8 cellular contexts compared by ENCODE assay signal in genomic region chr1:55021965-55022546, GRCh38. TPM values are rescaled to one million over a fixed set of nuclear protein-coding genes. Genes with fewer than 3 reads are reported as not detected.
A peak's percentile ranks its signal among the peaks of the same experiment; 100 is the strongest.
DNase-seq lines count a peak whose midpoint lies in the region; TF ChIP-seq lines count a peak whose summit lies in the region.

No MANE protein-coding gene starts in this region.

- H3K9me3 Mint-ChIP-seq in endothelial cell (ENCODE audit: unreplicated experiment), result no peaks in the 10 kb centered on the region

- H3K27ac Mint-ChIP-seq in endothelial cell (ENCODE audit: unreplicated experiment), result no peak overlapping the region

- peaks cover 4% of the 10 kb centered on the region for H3K4me1 Mint-ChIP-seq in endothelial cell (ENCODE audit: unreplicated experiment)

- DNase-seq in AG08396 (ENCODE audit: low spot score), result peak; percentile 95
- peak; percentile 76 for DNase-seq in GM19238 (ENCODE audit: insufficient read length, low spot score)
- DNase-seq in HS-27A (ENCODE audit: low read depth), result peak; percentile 79
- peak; percentile 66 for DNase-seq in NCI-H82 treated with DMSO at 0.1 percent for 48 hours (lab: John Stamatoyannopoulos, UW; ENCODE audit: unreplicated experiment)
- peak; percentile 14 to 19 for DNase-seq in activated CD8-positive, alpha-beta memory T cell treated with anti-CD3 and anti-CD28 coated beads for 4 hours (ENCODE audit: low read depth in 2 of 2)
- DNase-seq in endothelial cell (ENCODE audit: low spot score), result peak; percentile 93
- DNase-seq in midbrain (lab: John Stamatoyannopoulos, UW), result peak; percentile 68
- peak; percentile 8 to 21 for DNase-seq in stimulated activated CD8-positive, alpha-beta memory T cell treated with anti-CD3 and anti-CD28 coated beads, Interleukin-4, amount 100 ng/mL, for 1 hour (ENCODE audit: low read depth in 2 of 2, low spot score in 1 of 2)

- no peak overlapping the region for H3K4me3 Mint-ChIP-seq in endothelial cell (ENCODE audit: unreplicated experiment)

- peaks cover 3% of the 10 kb centered on the region for H3K27me3 Mint-ChIP-seq in endothelial cell (ENCODE audit: unreplicated experiment)

- no peaks in the 10 kb centered on the region for H3K36me3 Mint-ChIP-seq in endothelial cell (ENCODE audit: low read depth, unreplicated experiment)

- TF ChIP-seq CTCF in endothelial cell (IDR thresholded peaks at IDR 0.05; ENCODE audit: unreplicated experiment), result peak; percentile 90

RNA-seq across cellular contexts. Expression of gene PCSK9, which starts 17.3 kb away (rescaled TPM):
- 6.8 TPM for total RNA-seq in endothelial cell (ENCODE audit: unreplicated experiment)

RNA-seq across cellular contexts. Expression of gene BSND, which starts 23.3 kb away (rescaled TPM):
- total RNA-seq in endothelial cell (ENCODE audit: unreplicated experiment), result not detected

RNA-seq across cellular contexts. Expression of gene TMEM61, which starts 41.6 kb away (rescaled TPM):
- total RNA-seq in endothelial cell (ENCODE audit: unreplicated experiment), result not detected

Comparison
In these comparisons a context has a peak if more than half of its experiments do, and no peak if none do; other contexts are left out.
1. Peak in every context shown above with its lines: DNase-seq.
2. DNase-seq: peak in every context shown above with its lines; median percentile 95 in AG08396; 93 in endothelial cell; 79 in HS-27A; 76 in GM19238; 68 in midbrain; 66 in NCI-H82 treated with DMSO at 0.1 percent for 48 hours; 16 in activated CD8-positive, alpha-beta memory T cell treated with anti-CD3 and anti-CD28 coated beads for 4 hours; 14 in stimulated activated CD8-positive, alpha-beta memory T cell treated with anti-CD3 and anti-CD28 coated beads, Interleukin-4, amount 100 ng/mL, for 1 hour.